9 cellular contexts compared by ENCODE assay signal in the genomic region with DNA sequence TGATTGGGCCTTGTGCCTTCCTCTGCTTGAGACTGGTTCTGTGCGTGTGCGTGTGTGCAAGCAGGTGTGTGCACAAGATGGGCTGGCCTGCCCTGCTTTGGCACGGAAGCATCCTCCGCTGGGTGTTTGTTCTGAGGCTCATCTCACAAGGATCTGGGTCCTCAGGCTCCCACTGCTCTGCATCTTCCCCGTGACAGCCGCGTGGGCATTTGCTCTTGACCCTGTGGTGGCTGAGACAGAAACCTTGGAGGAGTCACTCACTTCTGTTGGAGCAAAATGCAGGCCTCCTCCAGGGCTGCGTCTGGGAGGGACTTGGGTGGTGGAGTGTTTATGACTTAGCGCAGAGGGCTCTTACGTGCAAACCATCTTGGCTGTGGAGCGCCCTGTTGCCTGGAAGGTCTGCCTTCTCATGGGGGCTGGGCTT.
A peak's percentile ranks its signal among the peaks of the same experiment; 100 is the strongest.
DNase-seq lines count a peak whose midpoint lies in the region; ATAC-seq and TF ChIP-seq lines count a peak whose summit lies in the region.
"Had no signal": no experiment of that assay in that cellular context is flagged by ENCODE, and none has a peak within 500 bp of the region (broad histone marks: within the 10 kb centered on the region; RNA-seq: fewer than 3 reads in every experiment).

No MANE protein-coding gene starts in this region.

- no peaks in the 10 kb centered on the region for H3K9me2 ChIP-seq in hepatocyte (replicated peaks; ENCODE audit: insufficient read depth)

- no peaks in the 10 kb centered on the region for H3K27me3 Mint-ChIP-seq in activated T-cell treated with anti-CD3 and anti-CD28 coated beads, Interleukin-2, amount 50 U/mL, for 4 hours (ENCODE audit: low read depth)
- no peaks in the 10 kb centered on the region for H3K27me3 Mint-ChIP-seq in stimulated activated memory B cell treated with anti-CD40 and anti-IgM and Interleukin-4, amounts not matched to agents 10 μg/mL and 1 μg/mL and 100 μg/mL, for 72 hours

- no peaks in the 10 kb centered on the region for H3K27me3 ChIP-seq in hepatocyte

- peaks cover 67% of the 10 kb centered on the region for H3K4me1 Mint-ChIP-seq in activated T-cell treated with anti-CD3 and anti-CD28 coated beads, Interleukin-2, amount 50 U/mL, for 4 hours (ENCODE audit: low read depth)
- H3K4me1 Mint-ChIP-seq in stimulated activated memory B cell treated with anti-CD40 and anti-IgM and Interleukin-4, amounts not matched to agents 10 μg/mL and 1 μg/mL and 100 μg/mL, for 72 hours = peaks cover 66% of the 10 kb centered on the region

- H3K27ac Mint-ChIP-seq in stimulated activated memory B cell treated with anti-CD40 and anti-IgM and Interleukin-4, amounts not matched to agents 10 μg/mL and 1 μg/mL and 100 μg/mL, for 72 hours = peak overlapping the region; percentile 79

- H3K9me3 Mint-ChIP-seq in activated T-cell treated with anti-CD3 and anti-CD28 coated beads, Interleukin-2, amount 50 U/mL, for 4 hours = no peaks in the 10 kb centered on the region
- H3K9me3 Mint-ChIP-seq in stimulated activated memory B cell treated with anti-CD40 and anti-IgM and Interleukin-4, amounts not matched to agents 10 μg/mL and 1 μg/mL and 100 μg/mL, for 72 hours = no peaks in the 10 kb centered on the region

- peak overlapping the region; percentile 3 for H3K4me3 Mint-ChIP-seq in activated T-cell treated with anti-CD3 and anti-CD28 coated beads, Interleukin-2, amount 50 U/mL, for 4 hours
- H3K4me3 Mint-ChIP-seq in stimulated activated memory B cell treated with anti-CD40 and anti-IgM and Interleukin-4, amounts not matched to agents 10 μg/mL and 1 μg/mL and 100 μg/mL, for 72 hours = no peak overlapping the region

- peaks cover 3% of the 10 kb centered on the region for H3K36me3 Mint-ChIP-seq in activated T-cell treated with anti-CD3 and anti-CD28 coated beads, Interleukin-2, amount 50 U/mL, for 4 hours (ENCODE audit: insufficient read depth)
- peaks cover 18% of the 10 kb centered on the region for H3K36me3 Mint-ChIP-seq in stimulated activated memory B cell treated with anti-CD40 and anti-IgM and Interleukin-4, amounts not matched to agents 10 μg/mL and 1 μg/mL and 100 μg/mL, for 72 hours

- H3K9me3 ChIP-seq in hepatocyte (ENCODE audit: low read depth) = no peaks in the 10 kb centered on the region

- ATAC-seq in activated T-cell treated with anti-CD3 and anti-CD28 coated beads, Interleukin-2, amount 50 U/mL, for 4 hours = peak; percentile 65 to 79
- ATAC-seq in stimulated activated memory B cell treated with anti-CD40 and anti-IgM and Interleukin-4, amounts not matched to agents 10 μg/mL and 1 μg/mL and 100 μg/mL, for 72 hours = no peak
- ATAC-seq in GM21619 (IDR thresholded peaks at IDR 0.05; ENCODE audit: unreplicated experiment) (no peak), GM21390 (IDR thresholded peaks at IDR 0.05; ENCODE audit: unreplicated experiment) (no peak), HG03432 (IDR thresholded peaks at IDR 0.05; ENCODE audit: unreplicated experiment) (no peak)

- no peak overlapping the region for H2AFZ ChIP-seq in hepatocyte

- H3K4me1 ChIP-seq in hepatocyte (ENCODE audit: insufficient read depth) = peaks cover 4% of the 10 kb centered on the region

- H3K4me2 ChIP-seq in hepatocyte = no peak overlapping the region

- H4K20me1 ChIP-seq in hepatocyte (ENCODE audit: insufficient read depth, poor library complexity, severe bottlenecking) = peaks cover 6% of the 10 kb centered on the region

- no peaks in the 10 kb centered on the region for H3K36me3 ChIP-seq in hepatocyte (replicated peaks; ENCODE audit: insufficient read depth, low read depth)

- WGBS in hepatocyte (ENCODE audit: low lambda C conversion rate, missing lambda C conversion rate) = 73% methylated on average over 11 of the region's 11 CpGs

- DNase-seq in NB4 (ENCODE audit: low read depth) (peak; percentile 43), hepatocyte (ENCODE audit: low spot score) (peak; percentile 24), iPS-NIHi7 (ENCODE audit: extremely low spot score) (no peak)
- no peak for DNase-seq in activated T-cell treated with anti-CD3 and anti-CD28 coated beads, Interleukin-2, amount 50 U/mL, for 4 hours
- DNase-seq: NCI-H774 had no signal

- no peak for TF ChIP-seq CTCF in NB4 (IDR thresholded peaks at IDR 0.05; ENCODE audit: low read depth, low read length)
- no peak for TF ChIP-seq CTCF in hepatocyte (IDR thresholded peaks at IDR 0.05; ENCODE audit: poor library complexity)

- no peak overlapping the region for H3K27ac ChIP-seq in hepatocyte

- no peak overlapping the region for H3K4me3 ChIP-seq in NB4 (ENCODE audit: low read depth, low read length)
- H3K4me3 ChIP-seq in hepatocyte = no peak overlapping the region

- H3K79me2 ChIP-seq in hepatocyte = peaks cover 57% of the 10 kb centered on the region

- TF ChIP-seq POLR2A in NB4 (IDR thresholded peaks at IDR 0.05; ENCODE audit: extremely low read depth, insufficient read length) = no peak

Comparison
In these comparisons a context has a peak if more than half of its experiments do, and no peak if none do; other contexts are left out.
1. DNase-seq: peak in NB4 (single experiment) and hepatocyte (single experiment); none in activated T-cell treated with anti-CD3 and anti-CD28 coated beads, Interleukin-2, amount 50 U/mL, for 4 hours (single experiment) and iPS-NIHi7 (single experiment).
2. ATAC-seq: peak in activated T-cell treated with anti-CD3 and anti-CD28 coated beads, Interleukin-2, amount 50 U/mL, for 4 hours (2 of 2); none in stimulated activated memory B cell treated with anti-CD40 and anti-IgM and Interleukin-4, amounts not matched to agents 10 μg/mL and 1 μg/mL and 100 μg/mL, for 72 hours (single experiment), GM21619 (single experiment), GM21390 (single experiment) and HG03432 (single experiment).